ENCODE assay signal across 1 cellular context in the genomic region with DNA sequence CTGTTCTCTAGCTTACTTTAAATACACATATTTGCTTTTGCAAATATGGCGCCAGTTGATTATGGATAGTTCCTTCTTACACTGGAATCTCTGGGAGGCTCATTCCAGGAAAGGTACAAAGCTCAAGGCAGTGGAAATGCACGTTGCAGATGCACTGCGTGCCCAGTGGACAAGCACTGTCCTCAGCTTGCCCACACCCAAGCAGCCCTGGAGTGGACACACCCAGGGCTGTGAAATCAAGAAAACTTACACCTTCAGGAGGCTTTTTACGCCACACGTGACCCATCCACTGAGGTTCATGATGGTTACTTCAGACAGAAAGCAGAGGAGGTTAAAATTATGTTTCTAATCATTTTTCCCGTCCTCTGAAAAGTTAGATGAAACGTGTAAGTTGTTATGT.
TF ChIP-seq lines count a peak whose summit lies in the region.

No MANE protein-coding gene starts in this region.

TF ChIP-seq in HepG2, 621 proteins besides CTCF, POLR2A, EP300 and RAD21 (continued from another document and continues in another):
- TF ChIP-seq, protein P1, sequence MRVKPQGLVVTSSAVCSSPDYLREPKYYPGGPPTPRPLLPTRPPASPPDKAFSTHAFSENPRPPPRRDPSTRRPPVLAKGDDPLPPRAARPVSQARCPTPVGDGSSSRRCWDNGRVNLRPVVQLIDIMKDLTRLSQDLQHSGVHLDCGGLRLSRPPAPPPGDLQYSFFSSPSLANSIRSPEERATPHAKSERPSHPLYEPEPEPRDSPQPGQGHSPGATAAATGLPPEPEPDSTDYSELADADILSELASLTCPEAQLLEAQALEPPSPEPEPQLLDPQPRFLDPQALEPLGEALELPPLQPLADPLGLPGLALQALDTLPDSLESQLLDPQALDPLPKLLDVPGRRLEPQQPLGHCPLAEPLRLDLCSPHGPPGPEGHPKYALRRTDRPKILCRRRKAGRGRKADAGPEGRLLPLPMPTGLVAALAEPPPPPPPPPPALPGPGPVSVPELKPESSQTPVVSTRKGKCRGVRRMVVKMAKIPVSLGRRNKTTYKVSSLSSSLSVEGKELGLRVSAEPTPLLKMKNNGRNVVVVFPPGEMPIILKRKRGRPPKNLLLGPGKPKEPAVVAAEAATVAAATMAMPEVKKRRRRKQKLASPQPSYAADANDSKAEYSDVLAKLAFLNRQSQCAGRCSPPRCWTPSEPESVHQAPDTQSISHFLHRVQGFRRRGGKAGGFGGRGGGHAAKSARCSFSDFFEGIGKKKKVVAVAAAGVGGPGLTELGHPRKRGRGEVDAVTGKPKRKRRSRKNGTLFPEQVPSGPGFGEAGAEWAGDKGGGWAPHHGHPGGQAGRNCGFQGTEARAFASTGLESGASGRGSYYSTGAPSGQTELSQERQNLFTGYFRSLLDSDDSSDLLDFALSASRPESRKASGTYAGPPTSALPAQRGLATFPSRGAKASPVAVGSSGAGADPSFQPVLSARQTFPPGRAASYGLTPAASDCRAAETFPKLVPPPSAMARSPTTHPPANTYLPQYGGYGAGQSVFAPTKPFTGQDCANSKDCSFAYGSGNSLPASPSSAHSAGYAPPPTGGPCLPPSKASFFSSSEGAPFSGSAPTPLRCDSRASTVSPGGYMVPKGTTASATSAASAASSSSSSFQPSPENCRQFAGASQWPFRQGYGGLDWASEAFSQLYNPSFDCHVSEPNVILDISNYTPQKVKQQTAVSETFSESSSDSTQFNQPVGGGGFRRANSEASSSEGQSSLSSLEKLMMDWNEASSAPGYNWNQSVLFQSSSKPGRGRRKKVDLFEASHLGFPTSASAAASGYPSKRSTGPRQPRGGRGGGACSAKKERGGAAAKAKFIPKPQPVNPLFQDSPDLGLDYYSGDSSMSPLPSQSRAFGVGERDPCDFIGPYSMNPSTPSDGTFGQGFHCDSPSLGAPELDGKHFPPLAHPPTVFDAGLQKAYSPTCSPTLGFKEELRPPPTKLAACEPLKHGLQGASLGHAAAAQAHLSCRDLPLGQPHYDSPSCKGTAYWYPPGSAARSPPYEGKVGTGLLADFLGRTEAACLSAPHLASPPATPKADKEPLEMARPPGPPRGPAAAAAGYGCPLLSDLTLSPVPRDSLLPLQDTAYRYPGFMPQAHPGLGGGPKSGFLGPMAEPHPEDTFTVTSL (CRISPR knock-in tag; IDR thresholded peaks at IDR 0.05; ENCODE audit: borderline replicate concordance): peak; percentile 93
- TF ChIP-seq ZNF577 (CRISPR knock-in tag; IDR thresholded peaks at IDR 0.05; ENCODE audit: borderline replicate concordance, low read depth) (no peak), NFKB2 (CRISPR knock-in tag; IDR thresholded peaks at IDR 0.05; ENCODE audit: borderline replicate concordance) (no peak), ZNF775 (CRISPR knock-in tag; IDR thresholded peaks at IDR 0.05; ENCODE audit: borderline replicate concordance) (no peak), SALL1 (CRISPR knock-in tag; IDR thresholded peaks at IDR 0.05) (peak; percentile 99), ZNF44 (CRISPR knock-in tag; IDR thresholded peaks at IDR 0.05) (no peak), ZNF878 (CRISPR knock-in tag; IDR thresholded peaks at IDR 0.05) (peak; percentile 59; the same call in 1 of the 2 replicates), IKZF1 (IDR thresholded peaks at IDR 0.05) (no peak), MTF1 (CRISPR knock-in tag; IDR thresholded peaks at IDR 0.05) (no peak), ZNF558 (CRISPR knock-in tag; IDR thresholded peaks at IDR 0.05; ENCODE audit: borderline replicate concordance) (no peak), KLF16 (CRISPR knock-in tag; IDR thresholded peaks at IDR 0.05) (0 out of 4 replicates have a peak, but pooled peaks of 1 of the 2 experiments have one; percentile 38), EED (CRISPR knock-in tag; IDR thresholded peaks at IDR 0.05) (no peak), TEAD3 (CRISPR knock-in tag; optimal IDR thresholded peaks at IDR 0.05; ENCODE audit: borderline replicate concordance) (peak; percentile 97), ZNF674 (CRISPR knock-in tag; IDR thresholded peaks at IDR 0.05; ENCODE audit: low read depth) (no peak), NONO (IDR thresholded peaks at IDR 0.05) (no peak), NONO (CRISPR knock-in tag; conservative IDR thresholded peaks at IDR 0.05) (peak; percentile 72), ZFP36 (IDR thresholded peaks at IDR 0.05; ENCODE audit: borderline replicate concordance, low read depth, low read length, partially characterized antibody) (no peak), SP4 (CRISPR knock-in tag; IDR thresholded peaks at IDR 0.05) (no peak), PHF21A (CRISPR knock-in tag; IDR thresholded peaks at IDR 0.05) (peak; percentile 78), HOXD1 (CRISPR knock-in tag; IDR thresholded peaks at IDR 0.05) (no peak), HNF4G (IDR thresholded peaks at IDR 0.05; ENCODE audit: borderline replicate concordance, low read depth, low read length) (peak; percentile 76), HNF4G (CRISPR knock-in tag; IDR thresholded peaks at IDR 0.05; ENCODE audit: borderline replicate concordance, low read depth) (peak; percentile 62; the same call in 1 of the 2 replicates)
- TF ChIP-seq, protein P2, sequence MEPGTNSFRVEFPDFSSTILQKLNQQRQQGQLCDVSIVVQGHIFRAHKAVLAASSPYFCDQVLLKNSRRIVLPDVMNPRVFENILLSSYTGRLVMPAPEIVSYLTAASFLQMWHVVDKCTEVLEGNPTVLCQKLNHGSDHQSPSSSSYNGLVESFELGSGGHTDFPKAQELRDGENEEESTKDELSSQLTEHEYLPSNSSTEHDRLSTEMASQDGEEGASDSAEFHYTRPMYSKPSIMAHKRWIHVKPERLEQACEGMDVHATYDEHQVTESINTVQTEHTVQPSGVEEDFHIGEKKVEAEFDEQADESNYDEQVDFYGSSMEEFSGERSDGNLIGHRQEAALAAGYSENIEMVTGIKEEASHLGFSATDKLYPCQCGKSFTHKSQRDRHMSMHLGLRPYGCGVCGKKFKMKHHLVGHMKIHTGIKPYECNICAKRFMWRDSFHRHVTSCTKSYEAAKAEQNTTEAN (CRISPR knock-in tag; conservative IDR thresholded peaks at IDR 0.05): no peak; the same call in 1 of the 2 replicates
- TF ChIP-seq, protein P3, sequence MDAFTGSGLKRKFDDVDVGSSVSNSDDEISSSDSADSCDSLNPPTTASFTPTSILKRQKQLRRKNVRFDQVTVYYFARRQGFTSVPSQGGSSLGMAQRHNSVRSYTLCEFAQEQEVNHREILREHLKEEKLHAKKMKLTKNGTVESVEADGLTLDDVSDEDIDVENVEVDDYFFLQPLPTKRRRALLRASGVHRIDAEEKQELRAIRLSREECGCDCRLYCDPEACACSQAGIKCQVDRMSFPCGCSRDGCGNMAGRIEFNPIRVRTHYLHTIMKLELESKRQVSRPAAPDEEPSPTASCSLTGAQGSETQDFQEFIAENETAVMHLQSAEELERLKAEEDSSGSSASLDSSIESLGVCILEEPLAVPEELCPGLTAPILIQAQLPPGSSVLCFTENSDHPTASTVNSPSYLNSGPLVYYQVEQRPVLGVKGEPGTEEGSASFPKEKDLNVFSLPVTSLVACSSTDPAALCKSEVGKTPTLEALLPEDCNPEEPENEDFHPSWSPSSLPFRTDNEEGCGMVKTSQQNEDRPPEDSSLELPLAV (CRISPR knock-in tag; conservative IDR thresholded peaks at IDR 0.05; ENCODE audit: low read depth): no peak
- TF ChIP-seq, protein P4, sequence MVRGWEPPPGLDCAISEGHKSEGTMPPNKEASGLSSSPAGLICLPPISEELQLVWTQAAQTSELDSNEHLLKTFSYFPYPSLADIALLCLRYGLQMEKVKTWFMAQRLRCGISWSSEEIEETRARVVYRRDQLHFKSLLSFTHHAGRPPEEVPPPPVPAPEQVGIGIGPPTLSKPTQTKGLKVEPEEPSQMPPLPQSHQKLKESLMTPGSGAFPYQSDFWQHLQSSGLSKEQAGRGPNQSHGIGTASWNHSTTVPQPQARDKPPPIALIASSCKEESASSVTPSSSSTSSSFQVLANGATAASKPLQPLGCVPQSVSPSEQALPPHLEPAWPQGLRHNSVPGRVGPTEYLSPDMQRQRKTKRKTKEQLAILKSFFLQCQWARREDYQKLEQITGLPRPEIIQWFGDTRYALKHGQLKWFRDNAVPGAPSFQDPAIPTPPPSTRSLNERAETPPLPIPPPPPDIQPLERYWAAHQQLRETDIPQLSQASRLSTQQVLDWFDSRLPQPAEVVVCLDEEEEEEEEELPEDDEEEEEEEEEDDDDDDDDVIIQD (CRISPR knock-in tag; IDR thresholded peaks at IDR 0.05; ENCODE audit: low read depth): peak; percentile 83; the same call in 1 of the 2 replicates
- TF ChIP-seq, protein P5, sequence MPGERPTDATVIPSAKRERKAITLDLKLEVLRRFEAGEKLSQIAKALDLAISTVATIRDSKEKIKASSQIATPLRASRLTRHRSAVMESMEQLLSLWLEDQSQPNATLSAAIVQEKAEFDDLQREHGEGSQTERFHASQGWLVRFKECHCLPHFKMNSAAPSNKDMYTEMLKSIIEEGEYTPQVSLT (CRISPR knock-in tag; IDR thresholded peaks at IDR 0.05; ENCODE audit: borderline replicate concordance, low read depth): no peak
- TF ChIP-seq, protein P6, sequence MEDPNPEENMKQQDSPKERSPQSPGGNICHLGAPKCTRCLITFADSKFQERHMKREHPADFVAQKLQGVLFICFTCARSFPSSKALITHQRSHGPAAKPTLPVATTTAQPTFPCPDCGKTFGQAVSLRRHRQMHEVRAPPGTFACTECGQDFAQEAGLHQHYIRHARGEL (CRISPR knock-in tag; IDR thresholded peaks at IDR 0.05): no peak
- TF ChIP-seq, protein P7, sequence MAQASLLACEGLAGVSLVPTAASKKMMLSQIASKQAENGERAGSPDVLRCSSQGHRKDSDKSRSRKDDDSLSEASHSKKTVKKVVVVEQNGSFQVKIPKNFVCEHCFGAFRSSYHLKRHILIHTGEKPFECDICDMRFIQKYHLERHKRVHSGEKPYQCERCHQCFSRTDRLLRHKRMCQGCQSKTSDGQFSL (CRISPR knock-in tag; IDR thresholded peaks at IDR 0.05): no peak
- TF ChIP-seq, protein P8, sequence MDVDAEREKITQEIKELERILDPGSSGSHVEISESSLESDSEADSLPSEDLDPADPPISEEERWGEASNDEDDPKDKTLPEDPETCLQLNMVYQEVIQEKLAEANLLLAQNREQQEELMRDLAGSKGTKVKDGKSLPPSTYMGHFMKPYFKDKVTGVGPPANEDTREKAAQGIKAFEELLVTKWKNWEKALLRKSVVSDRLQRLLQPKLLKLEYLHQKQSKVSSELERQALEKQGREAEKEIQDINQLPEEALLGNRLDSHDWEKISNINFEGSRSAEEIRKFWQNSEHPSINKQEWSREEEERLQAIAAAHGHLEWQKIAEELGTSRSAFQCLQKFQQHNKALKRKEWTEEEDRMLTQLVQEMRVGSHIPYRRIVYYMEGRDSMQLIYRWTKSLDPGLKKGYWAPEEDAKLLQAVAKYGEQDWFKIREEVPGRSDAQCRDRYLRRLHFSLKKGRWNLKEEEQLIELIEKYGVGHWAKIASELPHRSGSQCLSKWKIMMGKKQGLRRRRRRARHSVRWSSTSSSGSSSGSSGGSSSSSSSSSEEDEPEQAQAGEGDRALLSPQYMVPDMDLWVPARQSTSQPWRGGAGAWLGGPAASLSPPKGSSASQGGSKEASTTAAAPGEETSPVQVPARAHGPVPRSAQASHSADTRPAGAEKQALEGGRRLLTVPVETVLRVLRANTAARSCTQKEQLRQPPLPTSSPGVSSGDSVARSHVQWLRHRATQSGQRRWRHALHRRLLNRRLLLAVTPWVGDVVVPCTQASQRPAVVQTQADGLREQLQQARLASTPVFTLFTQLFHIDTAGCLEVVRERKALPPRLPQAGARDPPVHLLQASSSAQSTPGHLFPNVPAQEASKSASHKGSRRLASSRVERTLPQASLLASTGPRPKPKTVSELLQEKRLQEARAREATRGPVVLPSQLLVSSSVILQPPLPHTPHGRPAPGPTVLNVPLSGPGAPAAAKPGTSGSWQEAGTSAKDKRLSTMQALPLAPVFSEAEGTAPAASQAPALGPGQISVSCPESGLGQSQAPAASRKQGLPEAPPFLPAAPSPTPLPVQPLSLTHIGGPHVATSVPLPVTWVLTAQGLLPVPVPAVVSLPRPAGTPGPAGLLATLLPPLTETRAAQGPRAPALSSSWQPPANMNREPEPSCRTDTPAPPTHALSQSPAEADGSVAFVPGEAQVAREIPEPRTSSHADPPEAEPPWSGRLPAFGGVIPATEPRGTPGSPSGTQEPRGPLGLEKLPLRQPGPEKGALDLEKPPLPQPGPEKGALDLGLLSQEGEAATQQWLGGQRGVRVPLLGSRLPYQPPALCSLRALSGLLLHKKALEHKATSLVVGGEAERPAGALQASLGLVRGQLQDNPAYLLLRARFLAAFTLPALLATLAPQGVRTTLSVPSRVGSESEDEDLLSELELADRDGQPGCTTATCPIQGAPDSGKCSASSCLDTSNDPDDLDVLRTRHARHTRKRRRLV (CRISPR knock-in tag; IDR thresholded peaks at IDR 0.05): peak; percentile 37; the same call in 1 of the 2 replicates
- TF ChIP-seq, protein P9, sequence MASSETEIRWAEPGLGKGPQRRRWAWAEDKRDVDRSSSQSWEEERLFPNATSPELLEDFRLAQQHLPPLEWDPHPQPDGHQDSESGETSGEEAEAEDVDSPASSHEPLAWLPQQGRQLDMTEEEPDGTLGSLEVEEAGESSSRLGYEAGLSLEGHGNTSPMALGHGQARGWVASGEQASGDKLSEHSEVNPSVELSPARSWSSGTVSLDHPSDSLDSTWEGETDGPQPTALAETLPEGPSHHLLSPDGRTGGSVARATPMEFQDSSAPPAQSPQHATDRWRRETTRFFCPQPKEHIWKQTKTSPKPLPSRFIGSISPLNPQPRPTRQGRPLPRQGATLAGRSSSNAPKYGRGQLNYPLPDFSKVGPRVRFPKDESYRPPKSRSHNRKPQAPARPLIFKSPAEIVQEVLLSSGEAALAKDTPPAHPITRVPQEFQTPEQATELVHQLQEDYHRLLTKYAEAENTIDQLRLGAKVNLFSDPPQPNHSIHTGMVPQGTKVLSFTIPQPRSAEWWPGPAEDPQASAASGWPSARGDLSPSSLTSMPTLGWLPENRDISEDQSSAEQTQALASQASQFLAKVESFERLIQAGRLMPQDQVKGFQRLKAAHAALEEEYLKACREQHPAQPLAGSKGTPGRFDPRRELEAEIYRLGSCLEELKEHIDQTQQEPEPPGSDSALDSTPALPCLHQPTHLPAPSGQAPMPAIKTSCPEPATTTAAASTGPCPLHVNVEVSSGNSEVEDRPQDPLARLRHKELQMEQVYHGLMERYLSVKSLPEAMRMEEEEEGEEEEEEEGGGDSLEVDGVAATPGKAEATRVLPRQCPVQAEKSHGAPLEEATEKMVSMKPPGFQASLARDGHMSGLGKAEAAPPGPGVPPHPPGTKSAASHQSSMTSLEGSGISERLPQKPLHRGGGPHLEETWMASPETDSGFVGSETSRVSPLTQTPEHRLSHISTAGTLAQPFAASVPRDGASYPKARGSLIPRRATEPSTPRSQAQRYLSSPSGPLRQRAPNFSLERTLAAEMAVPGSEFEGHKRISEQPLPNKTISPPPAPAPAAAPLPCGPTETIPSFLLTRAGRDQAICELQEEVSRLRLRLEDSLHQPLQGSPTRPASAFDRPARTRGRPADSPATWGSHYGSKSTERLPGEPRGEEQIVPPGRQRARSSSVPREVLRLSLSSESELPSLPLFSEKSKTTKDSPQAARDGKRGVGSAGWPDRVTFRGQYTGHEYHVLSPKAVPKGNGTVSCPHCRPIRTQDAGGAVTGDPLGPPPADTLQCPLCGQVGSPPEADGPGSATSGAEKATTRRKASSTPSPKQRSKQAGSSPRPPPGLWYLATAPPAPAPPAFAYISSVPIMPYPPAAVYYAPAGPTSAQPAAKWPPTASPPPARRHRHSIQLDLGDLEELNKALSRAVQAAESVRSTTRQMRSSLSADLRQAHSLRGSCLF (CRISPR knock-in tag; IDR thresholded peaks at IDR 0.05; ENCODE audit: borderline replicate concordance): no peak
